ENCODE assay signal across 9 cellular contexts in the genomic region with DNA sequence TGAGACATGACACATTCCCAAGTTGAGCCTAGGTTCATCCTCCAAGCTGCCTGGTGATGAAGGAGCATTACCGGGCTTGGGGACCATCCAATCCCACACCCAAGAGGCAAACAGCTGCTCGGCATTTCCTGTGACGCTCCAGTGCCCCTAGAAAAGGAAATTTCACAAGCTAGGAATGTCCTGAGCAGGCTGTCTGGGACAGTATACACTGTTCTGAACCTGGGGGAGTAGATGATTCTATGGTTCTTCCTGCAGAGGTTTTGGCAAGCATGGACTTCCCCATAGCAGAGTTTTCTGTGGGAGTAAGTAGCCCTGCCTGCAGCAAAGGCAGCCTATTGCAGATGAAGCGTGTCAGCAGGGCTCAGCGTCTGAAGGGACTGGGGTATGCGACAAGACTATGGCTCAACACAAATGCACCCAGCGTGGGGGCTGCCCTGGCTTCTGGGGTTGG. TPM values are rescaled to one million over a fixed set of nuclear protein-coding genes. Genes with fewer than 3 reads are reported as not detected.
A peak's percentile ranks its signal among the peaks of the same experiment; 100 is the strongest.
DNase-seq lines count a peak whose midpoint lies in the region; ATAC-seq and TF ChIP-seq lines count a peak whose summit lies in the region.
"Had no signal": no experiment of that assay in that cellular context is flagged by ENCODE, and none has a peak within 500 bp of the region (broad histone marks: within the 10 kb centered on the region; RNA-seq: fewer than 3 reads in every experiment).

No MANE protein-coding gene starts in this region.

- peaks cover 28% of the 10 kb centered on the region for H3K4me1 ChIP-seq in skeletal muscle satellite cell (ENCODE audit: control insufficient read depth, insufficient read depth, low read length)

- peak overlapping the region; percentile 45 for H3K4me2 ChIP-seq in skeletal muscle satellite cell (ENCODE audit: low read length)

- ATAC-seq in left ventricle myocardium superior (peak; percentile 74), GM18498 (IDR thresholded peaks at IDR 0.05; ENCODE audit: unreplicated experiment) (no peak), GM21447 (IDR thresholded peaks at IDR 0.05; ENCODE audit: unreplicated experiment) (no peak)
- ATAC-seq in naive thymus-derived CD8-positive, alpha-beta T cell = no peak

- H3K9me3 Mint-ChIP-seq in HFFc6 = no peaks in the 10 kb centered on the region
- no peaks in the 10 kb centered on the region for H3K9me3 Mint-ChIP-seq in naive thymus-derived CD8-positive, alpha-beta T cell

- H3K4me1 Mint-ChIP-seq in HFFc6 (ENCODE audit: low read depth) = peaks cover 37% of the 10 kb centered on the region
- peaks cover 14 to 24% (median 18%) of the 10 kb centered on the region in 4 donors for H3K4me1 Mint-ChIP-seq in naive thymus-derived CD8-positive, alpha-beta T cell

- H3K4me3 Mint-ChIP-seq in HFFc6 = peak overlapping the region; percentile 68
- H3K4me3 Mint-ChIP-seq in naive thymus-derived CD8-positive, alpha-beta T cell = no peak overlapping the region

- POLR2A ChIA-PET in naive thymus-derived CD8-positive, alpha-beta T cell (lab: Charles Lee) = no interaction called here

- H3K4me3 ChIP-seq in skeletal muscle satellite cell (ENCODE audit: low read length) = no peak overlapping the region

- TF ChIP-seq CTCF in HFFc6 (IDR thresholded peaks at IDR 0.05) = no peak

- H3K9ac ChIP-seq in skeletal muscle satellite cell (ENCODE audit: low read depth, low read length) = peak overlapping the region; percentile 32

- no peaks in the 10 kb centered on the region for H3K9me3 ChIP-seq in skeletal muscle satellite cell (replicated peaks; ENCODE audit: low read length)

- H3K36me3 ChIP-seq in skeletal muscle satellite cell (ENCODE audit: insufficient read depth, low read length) = no peaks in the 10 kb centered on the region

- intact Hi-C loops in left ventricle myocardium superior (cut with micrococcal nuclease) = no loop called here

- peaks cover under 1% of the 10 kb centered on the region; the same call in 1 of the 2 replicates for H3K27me3 Mint-ChIP-seq in HFFc6 (ENCODE audit: insufficient read depth)
- H3K27me3 Mint-ChIP-seq in naive thymus-derived CD8-positive, alpha-beta T cell = no peaks in the 10 kb centered on the region

- no peaks in the 10 kb centered on the region for H3K36me3 Mint-ChIP-seq in HFFc6 (ENCODE audit: low read depth)
- H3K36me3 Mint-ChIP-seq in naive thymus-derived CD8-positive, alpha-beta T cell = peaks cover 0 to 6% (median 0%) of the 10 kb centered on the region in 3 donors

- H3K27me3 ChIP-seq in skeletal muscle satellite cell (ENCODE audit: control insufficient read depth, insufficient read depth, low read length) = no peaks in the 10 kb centered on the region

- peak; percentile 54 for DNase-seq in HFFc6
- peak; percentile 14 for DNase-seq in amniotic stem cell (lab: John Stamatoyannopoulos, UW)
- peak; percentile 54 for DNase-seq in left ventricle myocardium superior
- DNase-seq in NCI-H2107 treated with DMSO at 0.1 percent for 48 hours (lab: John Stamatoyannopoulos, UW; ENCODE audit: unreplicated experiment) = no peak
- no peak for DNase-seq in naive thymus-derived CD8-positive, alpha-beta T cell
- DNase-seq: activated CD4-positive, alpha-beta T cell treated with anti-CD3 and anti-CD28 coated beads for 1 hour had no signal

- peak overlapping the region; percentile 64 for H3K27ac Mint-ChIP-seq in HFFc6
- peak overlapping the region in 1 of 10 donors; percentile 37 for H3K27ac Mint-ChIP-seq in naive thymus-derived CD8-positive, alpha-beta T cell

RNA-seq across cellular contexts. Expression of a gene that starts 47.4 kb away (rescaled TPM):
- total RNA-seq in HFFc6 (2021; fragmentation: NEBNext Ultra II Directional; extraction: Animal tissue kit (Norgen Biotek cat#: 25700)) = 100 to 1,000 TPM; 162 to 221 (median 185) TPM
- total RNA-seq in left ventricle myocardium superior = 156 TPM
- 70.1 and 119 TPM in 2 replicates for total RNA-seq in skeletal muscle satellite cell (2012; rRNA removed)
- total RNA-seq in naive thymus-derived CD8-positive, alpha-beta T cell = 1,000 to 10,000 TPM; 1,187 to 1,211 TPM
- 1,000 to 10,000 TPM; 1,279 to 1,496 (median 1,446) TPM for polyA plus RNA-seq in naive thymus-derived CD8-positive, alpha-beta T cell

Comparison
In these comparisons a context has a peak if more than half of its experiments do, and no peak if none do; other contexts are left out.
1. DNase-seq: peak in HFFc6 (single experiment), amniotic stem cell (single experiment) and left ventricle myocardium superior (single experiment); none in NCI-H2107 treated with DMSO at 0.1 percent for 48 hours (single experiment) and naive thymus-derived CD8-positive, alpha-beta T cell (0 of 10).